In the genomic region with DNA sequence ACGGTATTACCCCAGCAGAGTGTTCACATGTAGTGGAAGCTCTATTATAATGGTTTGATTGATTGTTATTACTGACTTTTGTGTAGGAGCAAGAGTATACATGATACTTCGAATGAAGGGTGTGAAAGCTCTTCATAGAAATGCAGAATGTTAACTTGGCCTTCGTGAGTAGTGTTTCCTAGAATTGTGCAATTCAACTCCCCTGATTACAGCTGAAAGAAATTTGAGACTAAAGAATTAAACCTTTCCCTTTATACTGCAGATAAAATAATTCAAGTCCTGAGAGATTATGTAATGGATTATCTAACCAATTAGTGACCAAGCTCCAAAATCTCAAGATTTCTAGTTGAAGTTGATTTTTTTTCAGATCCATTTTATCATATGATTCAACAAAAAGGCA, we compare ENCODE assay signal across 18 cellular contexts. TPM values are rescaled to one million over a fixed set of nuclear protein-coding genes. Genes with fewer than 3 reads are reported as not detected.
A peak's percentile ranks its signal among the peaks of the same experiment; 100 is the strongest.
DNase-seq lines count a peak whose midpoint lies in the region; ATAC-seq, FAIRE-seq and TF ChIP-seq lines count a peak whose summit lies in the region.
"Had no signal": no experiment of that assay in that cellular context is flagged by ENCODE, and none has a peak within 500 bp of the region (broad histone marks: within the 10 kb centered on the region; RNA-seq: fewer than 3 reads in every experiment).

No MANE protein-coding gene starts in this region.

- intact Hi-C loops in endothelial cell of umbilical vein (cut with micrococcal nuclease) = no loop called here

- TF ChIP-seq POLR2A in endothelial cell of umbilical vein (IDR thresholded peaks at IDR 0.05; ENCODE audit: low read depth, low read length) = no peak

- H3K36me3 ChIP-seq in endothelial cell of umbilical vein (ENCODE audit: control insufficient read depth in 2 of 2, extremely low read depth in 1 of 2, insufficient read depth in 2 of 2, low read length in 2 of 2) = no peaks in the 10 kb centered on the region
- H3K36me3 ChIP-seq: gastrocnemius medialis had no signal

- no peak for ATAC-seq in HG03175 (IDR thresholded peaks at IDR 0.05; ENCODE audit: unreplicated experiment)
- ATAC-seq: activated CD8-positive, alpha-beta memory T cell treated with anti-CD3 and anti-CD28 coated beads, Interleukin-2, amount 10 ng/mL, durations not matched to agents 7 days and 5 days; stimulated activated memory B cell treated with anti-CD40 and anti-IgM and Interleukin-4, amounts not matched to agents 10 μg/mL and 1 μg/mL and 100 μg/mL, for 72 hours had no signal

- no peak for FAIRE-seq in endothelial cell of umbilical vein (lab: Jason Lieb, UNC)

- H3K4me2 ChIP-seq in endothelial cell of umbilical vein (ENCODE audit: insufficient read depth, low read length) = no peak overlapping the region
- H3K4me2 ChIP-seq: BLaER1 treated with 17β-estradiol and CSF1 and Interleukin-3, amounts not matched to agents 10 nM and 100 nM had no signal

- H3K27me3 ChIP-seq in endothelial cell of umbilical vein (ENCODE audit: control insufficient read depth in 2 of 2, insufficient read depth in 2 of 2, low read length in 2 of 2) = no peaks in the 10 kb centered on the region
- H3K27me3 ChIP-seq: BLaER1 treated with 17β-estradiol and CSF1 and Interleukin-3, amounts not matched to agents 10 nM and 100 nM; gastrocnemius medialis had no signal

- H2AFZ ChIP-seq in endothelial cell of umbilical vein (ENCODE audit: low read depth, low read length) = no peak overlapping the region

- DNase-seq in AG20443 (ENCODE audit: low spot score) (peak; percentile 8), MV-4-11 (lab: John Stamatoyannopoulos, UW) (peak; percentile 15), endothelial cell of umbilical vein (ENCODE audit: low read depth, low spot score) (peak; percentile 36), lung microvascular endothelial cell (ENCODE audit: low read depth in 2 of 2) (peak; percentile 17 to 23), cerebellar nuclear complex (lab: John Stamatoyannopoulos, UW) (no peak), HT-29 (ENCODE audit: low spot score) (no peak), 8988T (no peak)
- DNase-seq: activated CD8-positive, alpha-beta memory T cell treated with anti-CD3 and anti-CD28 coated beads, Interleukin-2, amount 10 ng/mL, durations not matched to agents 7 days and 5 days; cortex of kidney; gastrocnemius medialis; GOT3; immature natural killer cell; NCI-H2081 treated with DMSO at 0.1 percent for 48 hours; stimulated activated CD4-positive, alpha-beta T cell treated with anti-CD3 and anti-CD28 coated beads, Interleukin-4, amount 100 ng/mL, for 1 hour had no signal

- H3K9me3 ChIP-seq in endothelial cell of umbilical vein (replicated peaks; ENCODE audit: control insufficient read depth, insufficient read depth, low read length) = no peaks in the 10 kb centered on the region
- H3K9me3 ChIP-seq: gastrocnemius medialis had no signal

- TF ChIP-seq CTCF in endothelial cell of umbilical vein (IDR thresholded peaks at IDR 0.05; ENCODE audit: extremely low read depth in 1 of 2, insufficient read depth in 1 of 2, low read depth in 1 of 2, low read length in 2 of 2) = no peak

- H3K4me1 ChIP-seq in endothelial cell of umbilical vein (ENCODE audit: control insufficient read depth, extremely low read depth, insufficient read depth, low read length) = no peaks in the 10 kb centered on the region

- no TSS peak for BruUV-seq in endothelial cell of umbilical vein (replicated peaks; lab: Mats Ljungman, UMichigan)

- no peak overlapping the region for H3K9ac ChIP-seq in endothelial cell of umbilical vein (replicated peaks; ENCODE audit: extremely low read depth, insufficient read depth, low read length)
- H3K9ac ChIP-seq: BLaER1 treated with 17β-estradiol and CSF1 and Interleukin-3, amounts not matched to agents 10 nM and 100 nM; KMS-11 had no signal

- peaks cover 81% of the 10 kb centered on the region for H3K79me2 ChIP-seq in endothelial cell of umbilical vein (ENCODE audit: control insufficient read depth, insufficient read depth, low read length)

- POLR2A ChIA-PET in endothelial cell of umbilical vein (lab: Charles Lee) = no interaction called here

- dilution Hi-C loops in endothelial cell of umbilical vein (cut with MboI; ENCODE audit: extremely low pct_ligation_motif_present, low sequenced_read_pairs) = no loop called here

- no peak overlapping the region for H3K4me3 ChIP-seq in endothelial cell of umbilical vein (replicated peaks in 1 of 3; ENCODE audit: insufficient read depth in 1 of 3, low read depth in 1 of 3, low read length in 3 of 3)
- H3K4me3 ChIP-seq: BLaER1 treated with 17β-estradiol and CSF1 and Interleukin-3, amounts not matched to agents 10 nM and 100 nM; gastrocnemius medialis had no signal

- H4K20me1 ChIP-seq in endothelial cell of umbilical vein (replicated peaks; ENCODE audit: control insufficient read depth, extremely low read depth, insufficient read depth, low read length) = peaks cover 19% of the 10 kb centered on the region

- peaks cover 3% of the 10 kb centered on the region for H3K9me1 ChIP-seq in endothelial cell of umbilical vein (replicated peaks; ENCODE audit: control insufficient read depth, extremely low read depth, insufficient read depth, low read length)

- CTCF ChIA-PET in endothelial cell of umbilical vein (lab: Charles Lee) = interaction anchor here (1.4 to 1.5 kb wide), 3 partner anchors 8 to 26 kb away, joined by 3 to 5 read pairs (median 3); no protein-coding TSS in a partner anchor

- H3K27ac ChIP-seq in endothelial cell of umbilical vein (ENCODE audit: insufficient read depth, low read depth, low read length) = no peak overlapping the region
- H3K27ac ChIP-seq: BLaER1 treated with 17β-estradiol and CSF1 and Interleukin-3, amounts not matched to agents 10 nM and 100 nM; KMS-11 had no signal

TF ChIP-seq in endothelial cell of umbilical vein, 7 proteins besides CTCF, POLR2A, EP300 and RAD21:
- TF ChIP-seq POLR2AphosphoS5 (IDR thresholded peaks at IDR 0.05; ENCODE audit: insufficient read depth, low read depth, low read length) (no peak), GATA2 (IDR thresholded peaks at IDR 0.05; ENCODE audit: insufficient read depth, insufficient read length, low read depth, low read length) (no peak), JUN (IDR thresholded peaks at IDR 0.05; ENCODE audit: borderline replicate concordance, insufficient read depth, insufficient read length, low read depth) (no peak), MYC (IDR thresholded peaks at IDR 0.05; ENCODE audit: low read depth, low read length) (no peak), MAX (IDR thresholded peaks at IDR 0.05; ENCODE audit: insufficient read depth, insufficient read length) (no peak), EZH2 (IDR thresholded peaks at IDR 0.05; ENCODE audit: borderline replicate concordance, low read depth, low read length, severe bottlenecking) (no peak), FOS (IDR thresholded peaks at IDR 0.05; ENCODE audit: borderline replicate concordance, insufficient read depth, low read length) (no peak)

RNA-seq across cellular contexts. Expression of gene MKLN1, which starts 38.2 kb away (rescaled TPM):
- total RNA-seq in endothelial cell of umbilical vein = 31.7 and 32.1 TPM in 2 replicates
- polyA plus RNA-seq in endothelial cell of umbilical vein = 12.2 and 13.1 TPM in 2 replicates
- polyA plus RNA-seq in endothelial cell of umbilical vein (2011; cell fraction: cytosol; rRNA removed) = 13.7 and 14.9 TPM in 2 replicates
- 36.3 and 39.0 TPM in 2 replicates for polyA plus RNA-seq in endothelial cell of umbilical vein (2011; cell fraction: nucleus; rRNA removed)
- polyA plus RNA-seq in endothelial cell of umbilical vein (2012) = 15.5 and 25.1 TPM in 2 replicates
- polyA minus RNA-seq in endothelial cell of umbilical vein = 95.5 and 123 TPM in 2 replicates
- 48.7 TPM for polyA minus RNA-seq in endothelial cell of umbilical vein (2011; cell fraction: cytosol; rRNA and poly(A)+ RNA removed)
- polyA minus RNA-seq in endothelial cell of umbilical vein (2011; cell fraction: nucleus; rRNA and poly(A)+ RNA removed) = 127 and 232 TPM in 2 replicates
- total RNA-seq in lung microvascular endothelial cell = 10.9 and 20.4 TPM in 2 replicates
- 11.2 and 12.1 TPM in 2 replicates for total RNA-seq in HT-29 (2014; rRNA removed; shearing (Covaris generic))

Comparison
In these comparisons a context has a peak if more than half of its experiments do, and no peak if none do; other contexts are left out.
1. DNase-seq: peak in AG20443 (single experiment), MV-4-11 (single experiment), endothelial cell of umbilical vein (single experiment) and lung microvascular endothelial cell (2 of 2); none in cerebellar nuclear complex (0 of 2), HT-29 (single experiment) and 8988T (single experiment).